ENCODE assay signal across 8 cellular contexts in genomic region chrX:8971116-8971515, GRCh38.
DNase-seq lines count a peak whose midpoint lies in the region; ATAC-seq, FAIRE-seq and TF ChIP-seq lines count a peak whose summit lies in the region.

No MANE protein-coding gene starts in this region.

- H3K27me3 ChIP-seq in AG04450 (ENCODE audit: control insufficient read depth, insufficient read depth, low read length), result no peaks in the 10 kb centered on the region
- H3K27me3 ChIP-seq in bronchial epithelial cell (ENCODE audit: control insufficient read depth, insufficient read depth, low read length), result no peaks in the 10 kb centered on the region
- no peaks in the 10 kb centered on the region for H3K27me3 ChIP-seq in aorta (ENCODE audit: control insufficient read depth in 1 of 2, insufficient read depth in 2 of 2, low read length in 1 of 2)

- H3K27ac Mint-ChIP-seq in naive B cell, result no peak overlapping the region

- peak; percentile 55 to 70 for ATAC-seq in naive B cell (ENCODE audit: low read depth in 2 of 2)
- ATAC-seq in GM21619 (IDR thresholded peaks at IDR 0.05; ENCODE audit: unreplicated experiment), result no peak
- ATAC-seq in GM19023 (IDR thresholded peaks at IDR 0.05; ENCODE audit: unreplicated experiment), result no peak
- no peak for ATAC-seq in aorta (ENCODE audit: low FRiP score)

- H3K9me3 Mint-ChIP-seq in naive B cell, result peaks cover 0 to 10% (median 2%) of the 10 kb centered on the region in 7 donors

- H3K27ac ChIP-seq in AG04450 (ENCODE audit: low read depth, low read length) (no peak overlapping the region), aorta (ENCODE audit: low read depth in 1 of 2, low read length in 2 of 2) (no peak overlapping the region)

- CTCF ChIA-PET in AG04450 (lab: Charles Lee), result interaction anchor here (0.6 to 1.0 kb wide), 8 partner anchors 10 to 398 kb away, joined by 3 to 6 read pairs (median 3); no protein-coding TSS in a partner anchor

- intact Hi-C loops in aorta (cut with DNase I), result loop anchor here in 1 of 2 donors (5.0 to 10.0 kb wide), 2 partner anchors 374 to 736 kb away; no protein-coding TSS in a partner anchor

- H3K4me3 Mint-ChIP-seq in naive B cell, result no peak overlapping the region

- no peaks in the 10 kb centered on the region for H3K36me3 ChIP-seq in bronchial epithelial cell (ENCODE audit: control insufficient read depth, insufficient read depth, low read length)
- H3K36me3 ChIP-seq in aorta (ENCODE audit: control insufficient read depth in 1 of 2, insufficient read depth in 2 of 2, low read length in 1 of 2), result no peaks in the 10 kb centered on the region

- POLR2A ChIA-PET in AG04450 (lab: Yijun Ruan, JAX), result no interaction called here

- FAIRE-seq in bronchial epithelial cell (lab: Jason Lieb, UNC), result no peak

- H3K9me3 ChIP-seq in AG04450 (ENCODE audit: control insufficient read depth, insufficient read depth, low read length), result no peaks in the 10 kb centered on the region
- no peaks in the 10 kb centered on the region for H3K9me3 ChIP-seq in aorta (ENCODE audit: control insufficient read depth, low read length)

- H3K27me3 Mint-ChIP-seq in naive B cell, result peaks cover 0 to 2% (median under 1%) of the 10 kb centered on the region in 3 donors

- DNase-seq in AG04450 (ENCODE audit: low read depth, low spot score) (peak; percentile 26), GM12864 (ENCODE audit: low read depth) (peak; percentile 2), NCI-H226 (peak; percentile 7), bronchial epithelial cell (ENCODE audit: low read depth) (peak; percentile 53), naive B cell (peak; percentile 21), aorta (no peak)

- peak; percentile 55 for TF ChIP-seq CTCF in AG04450 (IDR thresholded peaks at IDR 0.05; ENCODE audit: low read depth, low read length)
- no peak for TF ChIP-seq CTCF in GM12864 (IDR thresholded peaks at IDR 0.05; ENCODE audit: low read depth, low read length, missing control alignments)
- peak; percentile 37 for TF ChIP-seq CTCF in bronchial epithelial cell (IDR thresholded peaks at IDR 0.05; ENCODE audit: insufficient read depth, low read length, severe bottlenecking)

- no peaks in the 10 kb centered on the region for H3K4me1 ChIP-seq in aorta (ENCODE audit: control insufficient read depth in 1 of 2, insufficient read depth in 2 of 2, low read length in 2 of 2)

- no peaks in the 10 kb centered on the region for H3K4me1 Mint-ChIP-seq in naive B cell

- H3K4me3 ChIP-seq in AG04450 (ENCODE audit: low read depth, low read length) (no peak overlapping the region), GM12864 (ENCODE audit: low read depth, low read length) (no peak overlapping the region), bronchial epithelial cell (ENCODE audit: low read depth, low read length) (no peak overlapping the region), aorta (ENCODE audit: low read length in 2 of 2) (no peak overlapping the region)

- no peaks in the 10 kb centered on the region for H3K36me3 Mint-ChIP-seq in naive B cell

- WGBS in aorta, 2 donors, result 66 to 85% methylated on average over 1 of the region's 1 CpG

Comparison
In these comparisons a context has a peak if more than half of its experiments do, and no peak if none do; other contexts are left out.
1. DNase-seq: peak in AG04450 (single experiment), GM12864 (single experiment), NCI-H226 (single experiment), bronchial epithelial cell (single experiment) and naive B cell (single experiment); none in aorta (0 of 2).
2. ATAC-seq: peak in naive B cell (2 of 2); none in GM21619 (single experiment), GM19023 (single experiment) and aorta (single experiment).